8 cellular contexts compared by ENCODE assay signal in the genomic region with DNA sequence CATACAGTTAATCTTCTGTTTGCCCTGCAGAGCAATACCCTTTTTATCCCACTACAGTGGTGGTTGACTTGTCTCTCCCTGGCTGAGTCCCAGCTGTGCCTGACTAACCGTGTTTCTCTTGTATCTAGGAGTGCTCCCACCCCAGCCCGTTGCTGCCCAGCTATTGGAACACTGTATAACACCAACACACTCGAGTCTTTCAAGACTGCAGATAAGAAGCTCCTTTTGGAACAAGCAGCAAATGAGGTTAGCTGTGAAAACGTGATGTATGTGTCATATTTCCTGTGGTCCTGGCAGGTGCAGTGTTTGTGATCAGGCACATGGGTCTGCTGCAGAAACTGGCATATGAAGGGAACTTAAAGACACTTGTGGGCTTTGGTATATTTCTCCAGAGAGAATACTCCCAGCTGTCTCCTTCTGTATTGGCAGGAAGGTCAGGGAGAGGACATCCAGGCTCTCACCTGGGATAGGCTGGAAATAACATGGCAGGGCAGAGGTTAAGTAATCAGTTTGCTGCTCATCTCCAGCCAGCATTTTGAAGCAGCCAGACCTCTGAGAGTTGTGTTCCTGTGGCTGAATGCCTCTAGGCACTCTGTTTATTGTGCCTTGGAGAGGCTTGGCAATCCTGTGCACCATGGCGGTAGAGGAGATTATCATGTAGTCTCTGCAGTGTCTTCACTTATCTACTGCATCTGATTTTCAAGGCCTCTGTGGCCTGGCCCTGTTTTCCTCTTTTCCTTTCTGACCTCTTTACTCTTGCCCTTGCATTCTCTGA. TPM values are rescaled to one million over a fixed set of nuclear protein-coding genes. Genes with fewer than 3 reads are reported as not detected.
DNase-seq lines count a peak whose midpoint lies in the region; ATAC-seq, FAIRE-seq and TF ChIP-seq lines count a peak whose summit lies in the region.

No MANE protein-coding gene starts in this region.

- no peak for DNase-seq in GM18507 (ENCODE audit: extremely low spot score, insufficient read length, low read depth)
- DNase-seq in ascending aorta (ENCODE audit: low spot score in 2 of 2) = no peak
- DNase-seq in progenitor cell of endocrine pancreas (ENCODE audit: low spot score, unreplicated experiment) = no peak
- no peak for DNase-seq in NCI-H187 (lab: John Stamatoyannopoulos, UW)
- no peak for DNase-seq in inferior parietal cortex (ENCODE audit: extremely low spot score)
- DNase-seq in SW 1271 (lab: John Stamatoyannopoulos, UW) = no peak

- H3K36me3 Mint-ChIP-seq in progenitor cell of endocrine pancreas (ENCODE audit: insufficient read depth) = peaks cover 12% of the 10 kb centered on the region

- H3K27ac ChIP-seq in ascending aorta = peak overlapping the region; percentile 4 to 8

- peaks cover 0 to 3% of the 10 kb centered on the region in 2 donors for H3K4me1 ChIP-seq in ascending aorta

- FAIRE-seq in GM18507 (lab: Jason Lieb, UNC) = peak; percentile 9

- H3K36me3 ChIP-seq in ascending aorta = peaks cover 22 to 61% of the 10 kb centered on the region in 2 donors

- no peak overlapping the region for H3K4me3 ChIP-seq in ascending aorta

- intact Hi-C loops in ascending aorta (cut with DNase I) = no loop called here

- H3K27me3 Mint-ChIP-seq in progenitor cell of endocrine pancreas = no peaks in the 10 kb centered on the region

- TF ChIP-seq CTCF in ascending aorta (IDR thresholded peaks at IDR 0.05) (no peak), progenitor cell of endocrine pancreas (IDR thresholded peaks at IDR 0.05; ENCODE audit: unreplicated experiment) (no peak)

- H3K9me3 ChIP-seq in ascending aorta = no peaks in the 10 kb centered on the region

- ATAC-seq in HG03469 (IDR thresholded peaks at IDR 0.05; ENCODE audit: unreplicated experiment) (peak; percentile 60), HG02588 (IDR thresholded peaks at IDR 0.05; ENCODE audit: unreplicated experiment) (no peak)

- no peak overlapping the region for H3K4me3 Mint-ChIP-seq in progenitor cell of endocrine pancreas (ENCODE audit: low read depth)

- H3K9me3 Mint-ChIP-seq in progenitor cell of endocrine pancreas (ENCODE audit: low read depth) = no peaks in the 10 kb centered on the region

- peak overlapping the region; percentile 11 for H3K27ac Mint-ChIP-seq in progenitor cell of endocrine pancreas

- no peaks in the 10 kb centered on the region for H3K27me3 ChIP-seq in ascending aorta

- peaks cover 6% of the 10 kb centered on the region for H3K4me1 Mint-ChIP-seq in progenitor cell of endocrine pancreas (ENCODE audit: low read depth)

RNA-seq across cellular contexts. Expression of a gene that starts 34.8 kb away (rescaled TPM):
- 48.5 TPM for total RNA-seq in ascending aorta
- 29.1 and 31.3 TPM in 2 replicates for total RNA-seq in progenitor cell of endocrine pancreas
